Comparison of ENCODE assay signal across 24 cellular contexts in the genomic region with DNA sequence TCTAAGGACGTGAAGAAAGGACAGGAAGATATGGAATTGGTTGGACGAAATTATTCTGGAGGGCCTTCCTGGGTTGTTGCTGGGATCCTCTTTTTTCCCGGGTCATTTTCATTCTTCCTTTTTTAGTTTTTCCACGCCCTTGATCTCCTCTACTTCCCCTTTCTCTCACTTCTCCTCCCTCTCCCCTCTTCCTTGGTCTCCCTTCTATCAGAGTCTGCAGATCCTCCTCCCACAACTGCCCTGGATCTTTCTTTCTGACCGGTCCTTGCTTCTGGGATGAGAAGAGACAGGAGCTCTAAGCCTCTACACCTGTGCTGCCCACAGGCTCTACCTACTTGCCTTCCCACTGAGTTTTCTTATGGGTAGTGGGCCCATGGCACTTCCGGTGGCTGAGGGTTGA.
"Had no signal": no experiment of that assay in that cellular context is flagged by ENCODE, and none has a peak within 500 bp of the region (broad histone marks: within the 10 kb centered on the region; RNA-seq: fewer than 3 reads in every experiment).

No MANE protein-coding gene starts in this region.

- H3K36me3 Mint-ChIP-seq: naive thymus-derived CD4-positive, alpha-beta T cell; natural killer cell treated with Interleukin-12 subunit alpha and Interleukin-12 subunit beta and Interleukin-15 and Interleukin-18, amount 100 ng/mL, for 72 hours; stimulated activated naive B cell treated with anti-CD40 and anti-IgM and Interleukin-4, amounts not matched to agents 10 μg/mL and 1 μg/mL and 100 μg/mL, for 72 hours had no signal

- H3K27ac Mint-ChIP-seq: naive thymus-derived CD4-positive, alpha-beta T cell; natural killer cell treated with Interleukin-12 subunit alpha and Interleukin-12 subunit beta and Interleukin-15 and Interleukin-18, amount 100 ng/mL, for 72 hours; progenitor cell of endocrine pancreas; stimulated activated naive B cell treated with anti-CD40 and anti-IgM and Interleukin-4, amounts not matched to agents 10 μg/mL and 1 μg/mL and 100 μg/mL, for 72 hours had no signal

- H3K4me1 ChIP-seq: left ventricle myocardium inferior, right atrium auricular region, stomach, testis, thyroid gland, transverse colon, upper lobe of left lung, vagina had no signal

- H3K4me3 ChIP-seq: left ventricle myocardium inferior, lung, mucosa of descending colon, ovary, right atrium auricular region, skin epidermis, stomach, testis, thyroid gland, transverse colon, upper lobe of left lung, vagina had no signal

- DNase-seq: islet precursor cell; left ventricle myocardium inferior; midbrain; mucosa of descending colon; naive thymus-derived CD4-positive, alpha-beta T cell; ovary; stimulated activated CD4-positive, alpha-beta T cell treated with anti-CD3 and anti-CD28 coated beads, Interleukin-12 subunit alpha, Interleukin-12 subunit beta, amount 100 ng/mL, for 4 hours; stimulated activated CD4-positive, alpha-beta T cell treated with anti-CD3 and anti-CD28 coated beads, Interleukin-15, amount 100 ng/mL, for 24 hours; stimulated activated CD4-positive, alpha-beta T cell treated with anti-CD3 and anti-CD28 coated beads, Interleukin-2, amount 100 ng/mL, for 24 hours; stimulated activated CD4-positive, alpha-beta T cell treated with anti-CD3 and anti-CD28 coated beads, Interleukin-4, amount 100 ng/mL, for 1 hour; stimulated activated naive B cell treated with anti-CD40 and anti-IgM and Interleukin-4, amounts not matched to agents 10 μg/mL and 1 μg/mL and 100 μg/mL, for 72 hours; stimulated activated naive CD8-positive, alpha-beta T cell treated with anti-CD3 and anti-CD28 coated beads, Interleukin-15, Interleukin-2, amounts not matched to agents 100 U/mL and 50 U/mL, for 24 hours; stomach; testis; thyroid gland; transverse colon; upper lobe of left lung had no signal

- H3K4me1 Mint-ChIP-seq: naive thymus-derived CD4-positive, alpha-beta T cell; stimulated activated naive B cell treated with anti-CD40 and anti-IgM and Interleukin-4, amounts not matched to agents 10 μg/mL and 1 μg/mL and 100 μg/mL, for 72 hours had no signal

- H3K9me3 Mint-ChIP-seq: natural killer cell treated with Interleukin-12 subunit alpha and Interleukin-12 subunit beta and Interleukin-15 and Interleukin-18, amount 100 ng/mL, for 72 hours; stimulated activated naive B cell treated with anti-CD40 and anti-IgM and Interleukin-4, amounts not matched to agents 10 μg/mL and 1 μg/mL and 100 μg/mL, for 72 hours had no signal

- H3K4me3 Mint-ChIP-seq: naive thymus-derived CD4-positive, alpha-beta T cell; natural killer cell treated with Interleukin-12 subunit alpha and Interleukin-12 subunit beta and Interleukin-15 and Interleukin-18, amount 100 ng/mL, for 72 hours; stimulated activated naive B cell treated with anti-CD40 and anti-IgM and Interleukin-4, amounts not matched to agents 10 μg/mL and 1 μg/mL and 100 μg/mL, for 72 hours had no signal

- H3K9me3 ChIP-seq: left ventricle myocardium inferior, mucosa of descending colon, ovary, right atrium auricular region, stomach, testis, thyroid gland, transverse colon, upper lobe of left lung, vagina had no signal

- H3K27me3 ChIP-seq: ovary, right atrium auricular region, stomach, testis, thyroid gland, upper lobe of left lung, vagina had no signal

- H3K27ac ChIP-seq: left ventricle myocardium inferior, ovary, right atrium auricular region, skin epidermis, stomach, testis, thyroid gland, transverse colon, upper lobe of left lung, vagina had no signal

- H3K36me3 ChIP-seq: left ventricle myocardium inferior, ovary, right atrium auricular region, stomach, thyroid gland, transverse colon, upper lobe of left lung, vagina had no signal

- ATAC-seq: mucosa of descending colon; naive thymus-derived CD4-positive, alpha-beta T cell; natural killer cell treated with Interleukin-12 subunit alpha and Interleukin-12 subunit beta and Interleukin-15 and Interleukin-18, amount 100 ng/mL, for 72 hours; sciatic nerve; stimulated activated naive B cell treated with anti-CD40 and anti-IgM and Interleukin-4, amounts not matched to agents 10 μg/mL and 1 μg/mL and 100 μg/mL, for 72 hours; stimulated activated naive CD8-positive, alpha-beta T cell treated with anti-CD3 and anti-CD28 coated beads, Interleukin-15, Interleukin-2, amounts not matched to agents 100 U/mL and 50 U/mL, for 24 hours had no signal
